Comparison of ENCODE assay signal across 1 cellular context in genomic region chr17:4973431-4973830, GRCh38.
A peak's percentile ranks its signal among the peaks of the same experiment; 100 is the strongest.
TF ChIP-seq lines count a peak whose summit lies in the region.

No MANE protein-coding gene starts in this region.

TF ChIP-seq in HepG2, 621 proteins besides CTCF, POLR2A, EP300 and RAD21:
- no peak for TF ChIP-seq ARID2 (CRISPR knock-in tag; IDR thresholded peaks at IDR 0.05; ENCODE audit: borderline replicate concordance)
- TF ChIP-seq MBD4 (IDR thresholded peaks at IDR 0.05; ENCODE audit: borderline replicate concordance, low read length), result no peak
- no peak for TF ChIP-seq TBX2 (CRISPR knock-in tag; IDR thresholded peaks at IDR 0.05; ENCODE audit: borderline replicate concordance)
- no peak for TF ChIP-seq DNMT3B (CRISPR knock-in tag; conservative IDR thresholded peaks at IDR 0.05)
- no peak for TF ChIP-seq DPF2 (CRISPR knock-in tag; IDR thresholded peaks at IDR 0.05; ENCODE audit: borderline replicate concordance, low read depth)
- TF ChIP-seq ZBTB37 (CRISPR knock-in tag; IDR thresholded peaks at IDR 0.05), result no peak
- TF ChIP-seq YEATS4 (CRISPR knock-in tag; IDR thresholded peaks at IDR 0.05; ENCODE audit: borderline replicate concordance), result no peak
- no peak for TF ChIP-seq RELA (CRISPR knock-in tag; IDR thresholded peaks at IDR 0.05)
- no peak for TF ChIP-seq SOX6 (IDR thresholded peaks at IDR 0.05)
- TF ChIP-seq SOX6 (CRISPR knock-in tag; IDR thresholded peaks at IDR 0.05), result no peak
- peak; percentile 84 for TF ChIP-seq AGO1 (IDR thresholded peaks at IDR 0.05; ENCODE audit: low read depth, low read length, poor library complexity, severe bottlenecking)
- TF ChIP-seq SKIL (CRISPR knock-in tag; IDR thresholded peaks at IDR 0.05; ENCODE audit: borderline replicate concordance), result no peak
- TF ChIP-seq AGO2 (optimal IDR thresholded peaks at IDR 0.05; ENCODE audit: low read depth, low read length), result peak; percentile 36
- no peak for TF ChIP-seq MED13 (CRISPR knock-in tag; IDR thresholded peaks at IDR 0.05)
- no peak for TF ChIP-seq MEIS2 (CRISPR knock-in tag; IDR thresholded peaks at IDR 0.05)
- peak; percentile 35; the same call in 1 of the 2 replicates for TF ChIP-seq POLR2G (IDR thresholded peaks at IDR 0.05; ENCODE audit: low read depth, low read length)
- TF ChIP-seq PCBP2 (optimal IDR thresholded peaks at IDR 0.05; ENCODE audit: low read depth, low read length, poor library complexity, severe bottlenecking), result no peak
- no peak for TF ChIP-seq SIX1 (CRISPR knock-in tag; IDR thresholded peaks at IDR 0.05; ENCODE audit: borderline replicate concordance)
- TF ChIP-seq, protein P1, sequence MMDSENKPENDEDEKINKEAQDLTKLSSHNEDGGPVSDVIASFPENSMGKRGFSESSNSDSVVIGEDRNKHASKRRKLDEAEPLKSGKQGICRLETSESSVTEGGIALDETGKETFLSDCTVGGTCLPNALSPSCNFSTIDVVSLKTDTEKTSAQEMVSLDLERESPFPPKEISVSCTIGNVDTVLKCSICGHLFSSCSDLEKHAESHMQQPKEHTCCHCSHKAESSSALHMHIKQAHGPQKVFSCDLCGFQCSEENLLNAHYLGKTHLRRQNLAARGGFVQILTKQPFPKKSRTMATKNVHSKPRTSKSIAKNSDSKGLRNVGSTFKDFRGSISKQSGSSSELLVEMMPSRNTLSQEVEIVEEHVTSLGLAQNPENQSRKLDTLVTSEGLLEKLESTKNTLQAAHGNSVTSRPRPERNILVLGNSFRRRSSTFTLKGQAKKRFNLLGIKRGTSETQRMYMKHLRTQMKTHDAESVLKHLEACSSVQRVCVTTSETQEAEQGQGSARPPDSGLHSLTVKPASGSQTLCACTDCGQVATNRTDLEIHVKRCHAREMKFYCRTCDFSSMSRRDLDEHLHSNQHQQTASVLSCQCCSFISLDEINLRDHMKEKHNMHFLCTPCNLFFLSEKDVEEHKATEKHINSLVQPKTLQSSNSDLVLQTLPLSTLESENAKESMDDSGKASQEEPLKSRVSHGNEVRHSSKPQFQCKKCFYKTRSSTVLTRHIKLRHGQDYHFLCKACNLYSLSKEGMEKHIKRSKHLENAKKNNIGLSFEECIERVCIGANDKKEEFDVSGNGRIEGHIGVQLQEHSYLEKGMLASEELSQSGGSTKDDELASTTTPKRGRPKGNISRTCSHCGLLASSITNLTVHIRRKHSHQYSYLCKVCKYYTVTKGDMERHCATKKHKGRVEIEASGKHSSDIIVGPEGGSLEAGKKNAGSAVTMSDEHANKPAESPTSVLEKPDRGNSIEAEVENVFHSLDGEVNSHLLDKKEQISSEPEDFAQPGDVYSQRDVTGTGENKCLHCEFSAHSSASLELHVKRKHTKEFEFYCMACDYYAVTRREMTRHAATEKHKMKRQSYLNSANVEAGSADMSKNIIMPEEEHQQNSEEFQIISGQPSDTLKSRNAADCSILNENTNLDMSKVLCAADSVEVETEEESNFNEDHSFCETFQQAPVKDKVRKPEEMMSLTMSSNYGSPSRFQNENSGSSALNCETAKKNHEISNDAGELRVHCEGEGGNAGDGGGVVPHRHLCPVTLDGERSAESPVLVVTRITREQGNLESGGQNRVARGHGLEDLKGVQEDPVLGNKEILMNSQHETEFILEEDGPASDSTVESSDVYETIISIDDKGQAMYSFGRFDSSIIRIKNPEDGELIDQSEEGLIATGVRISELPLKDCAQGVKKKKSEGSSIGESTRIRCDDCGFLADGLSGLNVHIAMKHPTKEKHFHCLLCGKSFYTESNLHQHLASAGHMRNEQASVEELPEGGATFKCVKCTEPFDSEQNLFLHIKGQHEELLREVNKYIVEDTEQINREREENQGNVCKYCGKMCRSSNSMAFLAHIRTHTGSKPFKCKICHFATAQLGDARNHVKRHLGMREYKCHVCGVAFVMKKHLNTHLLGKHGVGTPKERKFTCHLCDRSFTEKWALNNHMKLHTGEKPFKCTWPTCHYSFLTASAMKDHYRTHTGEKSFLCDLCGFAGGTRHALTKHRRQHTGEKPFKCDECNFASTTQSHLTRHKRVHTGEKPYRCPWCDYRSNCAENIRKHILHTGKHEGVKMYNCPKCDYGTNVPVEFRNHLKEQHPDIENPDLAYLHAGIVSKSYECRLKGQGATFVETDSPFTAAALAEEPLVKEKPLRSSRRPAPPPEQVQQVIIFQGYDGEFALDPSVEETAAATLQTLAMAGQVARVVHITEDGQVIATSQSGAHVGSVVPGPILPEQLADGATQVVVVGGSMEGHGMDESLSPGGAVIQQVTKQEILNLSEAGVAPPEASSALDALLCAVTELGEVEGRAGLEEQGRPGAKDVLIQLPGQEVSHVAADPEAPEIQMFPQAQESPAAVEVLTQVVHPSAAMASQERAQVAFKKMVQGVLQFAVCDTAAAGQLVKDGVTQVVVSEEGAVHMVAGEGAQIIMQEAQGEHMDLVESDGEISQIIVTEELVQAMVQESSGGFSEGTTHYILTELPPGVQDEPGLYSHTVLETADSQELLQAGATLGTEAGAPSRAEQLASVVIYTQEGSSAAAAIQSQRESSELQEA (CRISPR knock-in tag; IDR thresholded peaks at IDR 0.05; ENCODE audit: not compliant biosample characterization), result no peak
- TF ChIP-seq RBFOX2 (IDR thresholded peaks at IDR 0.05; ENCODE audit: low read depth, low read length), result 0 out of 2 replicates have a peak, but pooled peaks have one; percentile 36
- TF ChIP-seq CENPT (CRISPR knock-in tag; IDR thresholded peaks at IDR 0.05; ENCODE audit: low read depth), result no peak
- TF ChIP-seq, protein P2, sequence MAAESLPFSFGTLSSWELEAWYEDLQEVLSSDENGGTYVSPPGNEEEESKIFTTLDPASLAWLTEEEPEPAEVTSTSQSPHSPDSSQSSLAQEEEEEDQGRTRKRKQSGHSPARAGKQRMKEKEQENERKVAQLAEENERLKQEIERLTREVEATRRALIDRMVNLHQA (CRISPR knock-in tag; IDR thresholded peaks at IDR 0.05), result no peak
- no peak for TF ChIP-seq KDM4B (CRISPR knock-in tag; IDR thresholded peaks at IDR 0.05)
- no peak for TF ChIP-seq NFE2L1 (CRISPR knock-in tag; IDR thresholded peaks at IDR 0.05; ENCODE audit: borderline replicate concordance)
